Comparison of ENCODE assay signal across 27 cellular contexts in genomic region chr6:141990840-141991239, GRCh38.
"Had no signal": no experiment of that assay in that cellular context is flagged by ENCODE, and none has a peak within 500 bp of the region (broad histone marks: within the 10 kb centered on the region; RNA-seq: fewer than 3 reads in every experiment).

No MANE protein-coding gene starts in this region.

- H3K27ac ChIP-seq: dorsolateral prefrontal cortex, epithelial cell of prostate, left lung, psoas muscle, sigmoid colon, spleen, suprapubic skin, transverse colon, upper lobe of right lung, uterus had no signal

- H3K4me3 ChIP-seq: dorsolateral prefrontal cortex, left lung, mucosa of descending colon, psoas muscle, sigmoid colon, spleen, suprapubic skin, transverse colon, upper lobe of right lung, uterus had no signal

- H3K4me1 Mint-ChIP-seq: mesothelial cell of epicardium; naive B cell; neural crest cell; stimulated activated naive CD8-positive, alpha-beta T cell treated with anti-CD3 and anti-CD28 coated beads, Interleukin-15, amount 100 ng/mL, for 72 hours had no signal

- H3K27me3 Mint-ChIP-seq: naive B cell; natural killer cell treated with Interleukin-12 subunit alpha and Interleukin-12 subunit beta and Interleukin-15 and Interleukin-18, amount 100 ng/mL, for 72 hours had no signal

- H3K27ac Mint-ChIP-seq: endodermal cell; mesothelial cell of epicardium; naive B cell; natural killer cell treated with Interleukin-12 subunit alpha and Interleukin-12 subunit beta and Interleukin-15 and Interleukin-18, amount 100 ng/mL, for 72 hours; stimulated activated naive CD8-positive, alpha-beta T cell treated with anti-CD3 and anti-CD28 coated beads, Interleukin-15, amount 100 ng/mL, for 72 hours had no signal

- ATAC-seq: esophagus mucosa; left cardiac atrium; left lung; mucosa of descending colon; natural killer cell treated with Interleukin-12 subunit alpha and Interleukin-12 subunit beta and Interleukin-15 and Interleukin-18, amount 100 ng/mL, for 72 hours; psoas muscle; right cardiac atrium; stimulated activated naive CD8-positive, alpha-beta T cell treated with anti-CD3 and anti-CD28 coated beads, Interleukin-15, amount 100 ng/mL, for 72 hours; upper lobe of right lung had no signal

- H3K36me3 ChIP-seq: left lung, sigmoid colon, spleen, suprapubic skin, transverse colon, upper lobe of right lung, uterus had no signal

- H3K4me1 ChIP-seq: left lung, psoas muscle, sigmoid colon, spleen, suprapubic skin, transverse colon, upper lobe of right lung, uterus had no signal

- H3K27me3 ChIP-seq: dorsolateral prefrontal cortex, left lung, sigmoid colon, spleen, suprapubic skin, transverse colon, upper lobe of right lung, uterus had no signal

- H3K9me3 ChIP-seq: psoas muscle, suprapubic skin, transverse colon, upper lobe of right lung, uterus had no signal

- DNase-seq: cerebellar nuclear complex; dorsolateral prefrontal cortex; effector CD4-positive, alpha-beta T cell; endodermal cell; foreskin melanocyte; left cardiac atrium; left lung; mesenchymal stem cell; mucosa of descending colon; naive B cell; psoas muscle; right cardiac atrium; sigmoid colon; spleen; stimulated activated CD4-positive, alpha-beta T cell treated with anti-CD3 and anti-CD28 coated beads, Interleukin-2, amount 100 ng/mL, for 48 hours; stimulated activated CD8-positive, alpha-beta memory T cell treated with anti-CD3 and anti-CD28 coated beads, Interleukin-4, amount 100 ng/mL, for 48 hours; stimulated activated naive CD4-positive, alpha-beta T cell; stimulated activated naive CD8-positive, alpha-beta T cell treated with anti-CD3 and anti-CD28 coated beads, Interleukin-15, amount 100 ng/mL, for 72 hours; transverse colon; upper lobe of right lung; uterus had no signal

- H3K4me3 Mint-ChIP-seq: endodermal cell; mesothelial cell of epicardium; naive B cell; natural killer cell treated with Interleukin-12 subunit alpha and Interleukin-12 subunit beta and Interleukin-15 and Interleukin-18, amount 100 ng/mL, for 72 hours; neural crest cell; stimulated activated naive CD8-positive, alpha-beta T cell treated with anti-CD3 and anti-CD28 coated beads, Interleukin-15, amount 100 ng/mL, for 72 hours had no signal
